Comparison of ENCODE assay signal across 23 cellular contexts in genomic region chrX:12681047-12681446, GRCh38.
"Had no signal": no experiment of that assay in that cellular context is flagged by ENCODE, and none has a peak within 500 bp of the region (broad histone marks: within the 10 kb centered on the region; RNA-seq: fewer than 3 reads in every experiment).

No MANE protein-coding gene starts in this region.

- DNase-seq: activated CD4-positive, alpha-beta memory T cell treated with anti-CD3 and anti-CD28 coated beads, Interleukin-2, amount 10 ng/mL, durations not matched to agents 7 days and 5 days; activated CD4-positive, alpha-beta T cell treated with anti-CD3 and anti-CD28 coated beads, Interleukin-2, amount 10 ng/mL, durations not matched to agents 7 days and 5 days; activated CD4-positive, CD25-positive, alpha-beta regulatory T cell treated with anti-CD3 and anti-CD28 coated beads, Interleukin-2, amount 50 U/mL, for 72 hours; activated CD8-positive, alpha-beta memory T cell treated with anti-CD3 and anti-CD28 coated beads, Interleukin-2, amount 50 U/mL, for 48 hours; activated gamma-delta T cell; activated naive CD4-positive, alpha-beta T cell treated with anti-CD3 and anti-CD28 coated beads, Interleukin-2, amount 50 U/mL, for 16 hours; activated T-cell treated with anti-CD3 and anti-CD28 coated beads, Interleukin-2, amount 50 U/mL, for 24 hours; amniotic stem cell; brain microvascular endothelial cell; dorsolateral prefrontal cortex; effector memory CD8-positive, alpha-beta T cell; head of caudate nucleus; hypothalamus; immature natural killer cell; naive B cell; nephron progenitor cell; right lobe of liver; stimulated activated CD4-positive, alpha-beta T cell treated with anti-CD3 and anti-CD28 coated beads, Interleukin-2, amount 100 ng/mL, for 48 hours; stimulated activated naive CD4-positive, alpha-beta T cell treated with Interleukin-2 at 50 U/mL for 16 hours; testis; transverse colon had no signal

- ATAC-seq: effector memory CD8-positive, alpha-beta T cell; right lobe of liver had no signal

- H3K4me3 ChIP-seq: coronary artery, dorsolateral prefrontal cortex, right lobe of liver, testis, transverse colon had no signal

- H3K4me1 ChIP-seq: right lobe of liver, testis, transverse colon had no signal

- H3K27ac ChIP-seq: brain microvascular endothelial cell, coronary artery, dorsolateral prefrontal cortex, neutrophil, right lobe of liver, testis, transverse colon had no signal

- H3K9me3 ChIP-seq: neutrophil, right lobe of liver, testis, transverse colon had no signal

- H3K27me3 ChIP-seq: brain microvascular endothelial cell, neutrophil, testis, transverse colon had no signal

- H3K36me3 ChIP-seq: brain microvascular endothelial cell, neutrophil, right lobe of liver, transverse colon had no signal
